8 cellular contexts compared by ENCODE assay signal in genomic region chr6:26123675-26124549, GRCh38. TPM values are rescaled to one million over a fixed set of nuclear protein-coding genes. Genes with fewer than 3 reads are reported as not detected.
DNase-seq lines count a peak whose midpoint lies in the region; ATAC-seq, FAIRE-seq and TF ChIP-seq lines count a peak whose summit lies in the region.

No MANE protein-coding gene starts in this region.

- peak; percentile 88 to 96 for TF ChIP-seq POLR2A in HepG2 (IDR thresholded peaks at IDR 0.05; ENCODE audit: insufficient read depth in 1 of 2, low read depth in 2 of 2, low read length in 2 of 2)

- in situ Hi-C loops in HepG2 (cut with HindIII; ENCODE audit: extremely low pct_ligation_motif_present, low pct_unique_long_range_greater_than_20kb) = loop anchor here (5.0 kb wide), 2 partner anchors 33 to 73 kb away; a partner anchor contains a TSS

- peak overlapping the region; percentile 97 for H3K27ac ChIP-seq in CD4-positive, CD25-positive, alpha-beta regulatory T cell (ENCODE audit: insufficient read depth, low read length, poor library complexity, severe bottlenecking)
- H3K27ac ChIP-seq in HepG2 (ENCODE audit: extremely low read length, insufficient read depth, low read length) = peak overlapping the region; percentile 93

- peak overlapping the region; percentile 92 for H3K9ac ChIP-seq in HepG2 (ENCODE audit: insufficient read depth, low read depth, low read length)

- H3K4me3 Mint-ChIP-seq in CD4-positive, CD25-positive, alpha-beta regulatory T cell = peak overlapping the region; percentile 91 to 99 (median 96)

- peak; percentile 18; the same call in 1 of the 2 replicates for TF ChIP-seq RAD21 in HepG2 (CRISPR knock-in tag; IDR thresholded peaks at IDR 0.05)

- peak overlapping the region; percentile 98 to 100 (median 100) for H3K27ac Mint-ChIP-seq in CD4-positive, CD25-positive, alpha-beta regulatory T cell

- peaks cover 9% of the 10 kb centered on the region for H3K27me3 Mint-ChIP-seq in CD4-positive, CD25-positive, alpha-beta regulatory T cell

- TSS peak; percentile 93 for BruUV-seq in HepG2 (replicated peaks; lab: Mats Ljungman, UMichigan)

- H3K4me3 ChIP-seq in CD4-positive, CD25-positive, alpha-beta regulatory T cell (ENCODE audit: low read depth, low read length) = peak overlapping the region; percentile 100
- peak overlapping the region; percentile 83 to 99 (median 85) for H3K4me3 ChIP-seq in HepG2 (replicated peaks in 1 of 3; ENCODE audit: insufficient read depth in 1 of 3, low read depth in 2 of 3, low read length in 3 of 3)

- TF ChIP-seq EP300 in HepG2 (IDR thresholded peaks at IDR 0.05; ENCODE audit: low read depth in 2 of 2, low read length in 2 of 2) (peak in 1 of 2 experiments; percentile 23; a peak in 2 of 4 replicates), HepG2 (CRISPR knock-in tag; IDR thresholded peaks at IDR 0.05; ENCODE audit: borderline replicate concordance) (peak; percentile 60; the same call in 1 of the 2 replicates)

- peaks cover 7% of the 10 kb centered on the region for H3K36me3 ChIP-seq in CD4-positive, CD25-positive, alpha-beta regulatory T cell (ENCODE audit: control insufficient read depth, insufficient read depth, low read length)
- H3K36me3 ChIP-seq in HepG2 (replicated peaks in 1 of 2; ENCODE audit: control insufficient read depth in 1 of 2, insufficient read depth in 2 of 2, low read length in 2 of 2) = peaks cover 0 to 8% of the 10 kb centered on the region in 2 experiments; a peak in 3 of 5 replicates

- peaks cover 14% of the 10 kb centered on the region for H3K36me3 Mint-ChIP-seq in CD4-positive, CD25-positive, alpha-beta regulatory T cell

- H3K9me3 Mint-ChIP-seq in CD4-positive, CD25-positive, alpha-beta regulatory T cell = peaks cover 0 to 4% (median 0%) of the 10 kb centered on the region in 7 donors

- intact Hi-C loops in HepG2 (cut with micrococcal nuclease; ENCODE audit: unreplicated experiment) = loop anchor here (1.0 to 5.0 kb wide), 6 partner anchors 20 to 1713 kb away; a partner anchor contains a TSS

- TF ChIP-seq CTCF in HepG2 (CRISPR knock-in tag; IDR thresholded peaks at IDR 0.05) = peak; percentile 14

- DNase-seq in CD4-positive, CD25-positive, alpha-beta regulatory T cell = peak; percentile 77 to 98 (median 94)
- DNase-seq in NCI-H774 (lab: John Stamatoyannopoulos, UW) (peak; percentile 97), dermis microvascular lymphatic vessel endothelial cell (ENCODE audit: low read depth in 2 of 2) (peak; percentile 99), HepG2 (ENCODE audit: low spot score) (peak; percentile 100)
- peak; percentile 72 to 79 for DNase-seq in activated CD4-positive, alpha-beta T cell treated with anti-CD3 and anti-CD28 coated beads, Interleukin-2, amount 50 U/mL, for 48 hours
- peak; percentile 60 for DNase-seq in stimulated activated CD4-positive, alpha-beta T cell treated with anti-CD3 and anti-CD28 coated beads, Interleukin-4, amount 100 ng/mL, for 1 hour

- no peaks in the 10 kb centered on the region for H3K9me3 ChIP-seq in CD4-positive, CD25-positive, alpha-beta regulatory T cell (ENCODE audit: control insufficient read depth in 2 of 2, low read length in 2 of 2)
- H3K9me3 ChIP-seq in HepG2 (ENCODE audit: low read length) = no peaks in the 10 kb centered on the region

- CTCF ChIA-PET in HepG2 (lab: Yijun Ruan, JAX; ENCODE audit: low intra/inter-chr PET ratio, low total read pairs) = no interaction called here

- peak; percentile 82 to 84 for ATAC-seq in CD4-positive, CD25-positive, alpha-beta regulatory T cell (ENCODE audit: low read depth in 2 of 2)
- ATAC-seq in GM19438 (IDR thresholded peaks at IDR 0.05; ENCODE audit: low read depth, unreplicated experiment) (peak; percentile 75), HG03571 (IDR thresholded peaks at IDR 0.05; ENCODE audit: unreplicated experiment) (peak; percentile 74), HepG2 (peak; percentile 81)

- H3K4me2 ChIP-seq in HepG2 (ENCODE audit: low read depth, low read length) = peak overlapping the region; percentile 82

- peak; percentile 66 for FAIRE-seq in HepG2 (lab: Jason Lieb, UNC)

- H2AFZ ChIP-seq in HepG2 (ENCODE audit: low read length) = no peak overlapping the region

- POLR2A ChIA-PET in HepG2 (lab: Yijun Ruan, JAX) = interaction anchor here (0.6 to 6.4 kb wide), 59 partner anchors 8 to 1769 kb away, joined by 3 to 621 read pairs (median 5); partner anchors contain the start of genes HFE, HMGN4 and ZNF184

- peaks cover 17 to 43% (median 35%) of the 10 kb centered on the region in 4 donors for H3K4me1 Mint-ChIP-seq in CD4-positive, CD25-positive, alpha-beta regulatory T cell

- under 1% methylated on average over 48 of the region's 54 CpGs for WGBS in HepG2 (ENCODE audit: low lambda C conversion rate)

- peaks cover 20% of the 10 kb centered on the region for H4K20me1 ChIP-seq in HepG2 (ENCODE audit: insufficient read depth, low read length)

- H3K79me2 ChIP-seq in HepG2 (ENCODE audit: insufficient read depth, low read length) = peaks cover 41% of the 10 kb centered on the region

- peaks cover 38% of the 10 kb centered on the region for H3K4me1 ChIP-seq in CD4-positive, CD25-positive, alpha-beta regulatory T cell (ENCODE audit: control insufficient read depth, insufficient read depth, low read length, poor library complexity, severe bottlenecking)
- H3K4me1 ChIP-seq in HepG2 (ENCODE audit: insufficient read depth, low read length) = peaks cover 57% of the 10 kb centered on the region

- no peaks in the 10 kb centered on the region for H3K27me3 ChIP-seq in CD4-positive, CD25-positive, alpha-beta regulatory T cell (ENCODE audit: control insufficient read depth, insufficient read depth, low read length)
- H3K27me3 ChIP-seq in HepG2 (ENCODE audit: control insufficient read depth in 1 of 2, insufficient read depth in 2 of 2, low read length in 2 of 2) = no peaks in the 10 kb centered on the region; a peak in 2 of 5 replicates

TF ChIP-seq in HepG2, 621 proteins besides CTCF, POLR2A, EP300 and RAD21 (continues in another document):
- TF ChIP-seq GPBP1L1 (CRISPR knock-in tag; IDR thresholded peaks at IDR 0.05) (no peak), GZF1 (CRISPR knock-in tag; IDR thresholded peaks at IDR 0.05) (peak; percentile 23; the same call in 1 of the 2 replicates), PLRG1 (conservative IDR thresholded peaks at IDR 0.05) (no peak), PHF5A (CRISPR knock-in tag; IDR thresholded peaks at IDR 0.05; ENCODE audit: low read depth, unreplicated experiment) (no peak)

RNA-seq across cellular contexts. Expression of gene HFE, which starts 36.7 kb away (rescaled TPM):
- 2.6 TPM for total RNA-seq in CD4-positive, CD25-positive, alpha-beta regulatory T cell
- polyA plus RNA-seq in CD4-positive, CD25-positive, alpha-beta regulatory T cell = 1 to 10 TPM; 1.2 to 2.5 (median 2.4) TPM
- total RNA-seq in dermis microvascular lymphatic vessel endothelial cell = 2.4 and 3.0 TPM in 2 replicates
- 1.9 and 3.7 TPM in 2 replicates for total RNA-seq in HepG2 (2016; rRNA removed; fragmentation: Illumina TruSeq; extraction: Trizol)
- 0.18 and 0.51 TPM in 2 replicates for total RNA-seq in HepG2 (2016; cell fraction: cytosol; rRNA removed; fragmentation: Illumina TruSeq; extraction: Trizol; ENCODE audit: low read depth)
- total RNA-seq in HepG2 (2016; cell fraction: insoluble cytoplasmic fraction; rRNA removed; fragmentation: Illumina TruSeq; extraction: Trizol) = 1.9 and 4.9 TPM in 2 replicates
- 0.41 and 0.49 TPM in 2 replicates for total RNA-seq in HepG2 (2016; cell fraction: membrane; rRNA removed; fragmentation: Illumina TruSeq; extraction: Trizol)
- total RNA-seq in HepG2 (2016; cell fraction: nucleus; rRNA removed; fragmentation: Illumina TruSeq; extraction: Trizol) = 3.5 and 4.2 TPM in 2 replicates
- polyA plus RNA-seq in HepG2 (2011; rRNA removed) = 5.7 and 6.3 TPM in 2 replicates
- 5.3 and 5.8 TPM in 2 replicates for polyA plus RNA-seq in HepG2 (2011; cell fraction: cytosol; rRNA removed)
- polyA plus RNA-seq in HepG2 (2011; cell fraction: nucleus; rRNA removed) = 3.7 and 5.3 TPM in 2 replicates
- 2.4 and 3.5 TPM in 2 replicates for polyA plus RNA-seq in HepG2 (2012)
- 0.24 and 0.26 TPM in 2 replicates for polyA plus RNA-seq in HepG2 (2016; cell fraction: cytosol; fragmentation: Illumina TruSeq; extraction: Trizol; ENCODE audit: low read depth)
- 1.4 and 2.1 TPM in 2 replicates for polyA plus RNA-seq in HepG2 (2016; cell fraction: insoluble cytoplasmic fraction; fragmentation: Illumina TruSeq; extraction: Trizol; ENCODE audit: low read depth)
- 0.29 and 0.86 TPM in 2 replicates for polyA plus RNA-seq in HepG2 (2016; cell fraction: membrane; fragmentation: Illumina TruSeq; extraction: Trizol; ENCODE audit: low read depth)
- 7.7 and 8.2 TPM in 2 replicates for polyA plus RNA-seq in HepG2 (2016; cell fraction: nucleus; fragmentation: Illumina TruSeq; extraction: Trizol; ENCODE audit: insufficient read depth, low read depth)
- polyA minus RNA-seq in HepG2 (2011; rRNA and poly(A)+ RNA removed; ENCODE audit: low replicate concordance) = 13.4 and 32.5 TPM in 2 replicates
- polyA minus RNA-seq in HepG2 (2011; cell fraction: cytosol; rRNA and poly(A)+ RNA removed) = 2.2 and 5.5 TPM in 2 replicates
- polyA minus RNA-seq in HepG2 (2011; cell fraction: nucleus; rRNA and poly(A)+ RNA removed) = 3.3 and 4.0 TPM in 2 replicates

Comparison
In these comparisons a context has a peak if more than half of its experiments do, and no peak if none do; other contexts are left out.
1. Peak in every context shown above with its lines: DNase-seq, ATAC-seq, H3K4me3 ChIP-seq and H3K27ac ChIP-seq.